1 cellular context compared by ENCODE assay signal in the genomic region with DNA sequence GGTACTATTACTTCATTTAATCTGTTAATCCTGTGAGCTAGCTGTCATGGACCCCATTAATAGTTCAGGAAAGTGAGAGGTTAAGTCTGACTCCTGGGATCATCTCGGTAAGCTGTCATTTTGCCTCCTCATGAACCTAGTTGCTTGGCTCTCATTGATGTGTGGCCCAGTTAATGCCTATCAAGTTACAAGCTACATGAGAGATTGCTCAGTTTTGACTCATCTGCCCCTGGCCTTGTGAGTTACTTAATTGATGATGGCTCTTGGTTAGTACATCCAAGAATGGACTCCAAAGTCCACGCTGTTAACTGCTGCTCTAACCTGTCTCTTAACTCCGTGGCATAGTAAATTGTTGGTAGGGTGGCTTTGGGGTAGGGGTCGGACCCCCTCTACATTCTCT.
A peak's percentile ranks its signal among the peaks of the same experiment; 100 is the strongest.
TF ChIP-seq lines count a peak whose summit lies in the region.

No MANE protein-coding gene starts in this region.

TF ChIP-seq in HepG2, 621 proteins besides CTCF, POLR2A, EP300 and RAD21 (continued from another document):
- TF ChIP-seq ARID5B (CRISPR knock-in tag; IDR thresholded peaks at IDR 0.05) = peak; percentile 38
- TF ChIP-seq ZNF343 (CRISPR knock-in tag; IDR thresholded peaks at IDR 0.05) = no peak
- 0 out of 2 replicates have a peak, but pooled peaks have one; percentile 16 for TF ChIP-seq ATF3 (CRISPR knock-in tag; IDR thresholded peaks at IDR 0.05)
- peak; percentile 54; the same call in 1 of the 2 replicates for TF ChIP-seq ZNF644 (CRISPR knock-in tag; IDR thresholded peaks at IDR 0.05; ENCODE audit: low read depth)
- 0 out of 2 replicates have a peak, but pooled peaks have one; percentile 52 for TF ChIP-seq MIXL1 (CRISPR knock-in tag; IDR thresholded peaks at IDR 0.05)
- TF ChIP-seq THAP9 (CRISPR knock-in tag; IDR thresholded peaks at IDR 0.05; ENCODE audit: borderline replicate concordance) = no peak
- peak; percentile 56 for TF ChIP-seq HNF4A (CRISPR knock-in tag; IDR thresholded peaks at IDR 0.05)
- peak; percentile 87 for TF ChIP-seq FOSL2 (CRISPR knock-in tag; IDR thresholded peaks at IDR 0.05)
- no peak for TF ChIP-seq RXRB (CRISPR knock-in tag; IDR thresholded peaks at IDR 0.05; ENCODE audit: borderline replicate concordance)
- no peak for TF ChIP-seq TOPORS (CRISPR knock-in tag; IDR thresholded peaks at IDR 0.05)
- 0 out of 2 replicates have a peak, but pooled peaks have one; percentile 15 for TF ChIP-seq HNF4G (IDR thresholded peaks at IDR 0.05; ENCODE audit: borderline replicate concordance, low read depth, low read length)
- TF ChIP-seq HNF4G (CRISPR knock-in tag; IDR thresholded peaks at IDR 0.05; ENCODE audit: borderline replicate concordance, low read depth) = no peak
TF ChIP-seq in HepG2: peak in this region for 17.
